In the genomic region with DNA sequence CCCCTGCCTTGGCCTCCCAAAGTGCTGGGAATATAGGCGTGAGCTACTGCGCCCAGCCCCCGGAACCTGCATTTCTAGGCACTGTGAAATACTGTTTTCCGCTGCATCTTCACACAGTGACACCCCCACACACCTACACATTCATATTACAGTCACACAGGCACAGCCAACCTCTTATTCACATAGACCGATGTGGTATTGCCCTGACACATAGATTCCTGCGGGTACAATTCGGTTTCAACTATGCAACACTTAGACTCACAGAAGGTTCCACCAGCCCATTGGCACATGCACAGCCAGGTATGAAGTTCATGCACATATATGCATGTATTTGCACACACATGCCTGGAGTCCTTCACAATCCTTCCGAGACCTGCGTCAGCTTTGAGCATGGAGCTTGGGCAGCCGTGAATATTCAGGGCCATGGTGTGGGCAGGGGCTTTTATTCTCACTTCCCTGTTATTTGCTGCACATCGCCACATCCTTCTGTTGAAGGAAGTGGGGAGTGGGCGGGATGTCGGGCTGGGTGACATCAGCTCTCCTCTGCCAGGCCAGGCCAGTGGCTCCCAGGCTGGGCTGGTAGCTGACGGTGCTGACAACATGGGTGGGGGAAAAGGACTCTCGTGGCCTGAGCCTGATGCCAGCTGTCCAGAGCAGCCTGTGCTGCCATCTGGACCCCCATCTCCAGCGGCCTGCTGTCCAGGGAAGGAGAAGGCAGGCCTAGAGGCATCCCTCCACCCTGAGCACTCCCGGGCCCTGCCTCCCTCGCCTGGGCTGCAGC, we compare ENCODE assay signal across 1 cellular context.
TF ChIP-seq lines count a peak whose summit lies in the region.

No MANE protein-coding gene starts in this region.

TF ChIP-seq in GM12878, 131 proteins besides CTCF, POLR2A, EP300 and RAD21 (continued from another document and continues in another):
- TF ChIP-seq, protein P1, sequence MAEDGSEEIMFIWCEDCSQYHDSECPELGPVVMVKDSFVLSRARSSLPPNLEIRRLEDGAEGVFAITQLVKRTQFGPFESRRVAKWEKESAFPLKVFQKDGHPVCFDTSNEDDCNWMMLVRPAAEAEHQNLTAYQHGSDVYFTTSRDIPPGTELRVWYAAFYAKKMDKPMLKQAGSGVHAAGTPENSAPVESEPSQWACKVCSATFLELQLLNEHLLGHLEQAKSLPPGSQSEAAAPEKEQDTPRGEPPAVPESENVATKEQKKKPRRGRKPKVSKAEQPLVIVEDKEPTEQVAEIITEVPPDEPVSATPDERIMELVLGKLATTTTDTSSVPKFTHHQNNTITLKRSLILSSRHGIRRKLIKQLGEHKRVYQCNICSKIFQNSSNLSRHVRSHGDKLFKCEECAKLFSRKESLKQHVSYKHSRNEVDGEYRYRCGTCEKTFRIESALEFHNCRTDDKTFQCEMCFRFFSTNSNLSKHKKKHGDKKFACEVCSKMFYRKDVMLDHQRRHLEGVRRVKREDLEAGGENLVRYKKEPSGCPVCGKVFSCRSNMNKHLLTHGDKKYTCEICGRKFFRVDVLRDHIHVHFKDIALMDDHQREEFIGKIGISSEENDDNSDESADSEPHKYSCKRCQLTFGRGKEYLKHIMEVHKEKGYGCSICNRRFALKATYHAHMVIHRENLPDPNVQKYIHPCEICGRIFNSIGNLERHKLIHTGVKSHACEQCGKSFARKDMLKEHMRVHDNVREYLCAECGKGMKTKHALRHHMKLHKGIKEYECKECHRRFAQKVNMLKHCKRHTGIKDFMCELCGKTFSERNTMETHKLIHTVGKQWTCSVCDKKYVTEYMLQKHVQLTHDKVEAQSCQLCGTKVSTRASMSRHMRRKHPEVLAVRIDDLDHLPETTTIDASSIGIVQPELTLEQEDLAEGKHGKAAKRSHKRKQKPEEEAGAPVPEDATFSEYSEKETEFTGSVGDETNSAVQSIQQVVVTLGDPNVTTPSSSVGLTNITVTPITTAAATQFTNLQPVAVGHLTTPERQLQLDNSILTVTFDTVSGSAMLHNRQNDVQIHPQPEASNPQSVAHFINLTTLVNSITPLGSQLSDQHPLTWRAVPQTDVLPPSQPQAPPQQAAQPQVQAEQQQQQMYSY (CRISPR knock-in tag; IDR thresholded peaks at IDR 0.05) = no peak
- TF ChIP-seq, protein P2, sequence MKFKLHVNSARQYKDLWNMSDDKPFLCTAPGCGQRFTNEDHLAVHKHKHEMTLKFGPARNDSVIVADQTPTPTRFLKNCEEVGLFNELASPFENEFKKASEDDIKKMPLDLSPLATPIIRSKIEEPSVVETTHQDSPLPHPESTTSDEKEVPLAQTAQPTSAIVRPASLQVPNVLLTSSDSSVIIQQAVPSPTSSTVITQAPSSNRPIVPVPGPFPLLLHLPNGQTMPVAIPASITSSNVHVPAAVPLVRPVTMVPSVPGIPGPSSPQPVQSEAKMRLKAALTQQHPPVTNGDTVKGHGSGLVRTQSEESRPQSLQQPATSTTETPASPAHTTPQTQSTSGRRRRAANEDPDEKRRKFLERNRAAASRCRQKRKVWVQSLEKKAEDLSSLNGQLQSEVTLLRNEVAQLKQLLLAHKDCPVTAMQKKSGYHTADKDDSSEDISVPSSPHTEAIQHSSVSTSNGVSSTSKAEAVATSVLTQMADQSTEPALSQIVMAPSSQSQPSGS (IDR thresholded peaks at IDR 0.05; ENCODE audit: low read length) = 0 out of 2 replicates have a peak, but pooled peaks have one; percentile 25
- TF ChIP-seq, protein P3, sequence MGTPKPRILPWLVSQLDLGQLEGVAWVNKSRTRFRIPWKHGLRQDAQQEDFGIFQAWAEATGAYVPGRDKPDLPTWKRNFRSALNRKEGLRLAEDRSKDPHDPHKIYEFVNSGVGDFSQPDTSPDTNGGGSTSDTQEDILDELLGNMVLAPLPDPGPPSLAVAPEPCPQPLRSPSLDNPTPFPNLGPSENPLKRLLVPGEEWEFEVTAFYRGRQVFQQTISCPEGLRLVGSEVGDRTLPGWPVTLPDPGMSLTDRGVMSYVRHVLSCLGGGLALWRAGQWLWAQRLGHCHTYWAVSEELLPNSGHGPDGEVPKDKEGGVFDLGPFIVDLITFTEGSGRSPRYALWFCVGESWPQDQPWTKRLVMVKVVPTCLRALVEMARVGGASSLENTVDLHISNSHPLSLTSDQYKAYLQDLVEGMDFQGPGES (IDR thresholded peaks at IDR 0.05) = no peak
- TF ChIP-seq SMARCA5 (IDR thresholded peaks at IDR 0.05) (no peak), STAT3 (IDR thresholded peaks at IDR 0.05; ENCODE audit: low read depth, low read length) (no peak), JUNB (IDR thresholded peaks at IDR 0.05) (no peak; the same call in 1 of the 2 replicates), CHD1 (IDR thresholded peaks at IDR 0.05; ENCODE audit: low read depth, low read length) (no peak), NFYA (IDR thresholded peaks at IDR 0.05; ENCODE audit: borderline replicate concordance, low read depth, low read length) (no peak), FOXK2 (IDR thresholded peaks at IDR 0.05) (no peak), TCF3 (IDR thresholded peaks at IDR 0.05; ENCODE audit: borderline replicate concordance, insufficient read depth, low read depth, low read length) (0 out of 2 replicates have a peak, but pooled peaks have one; percentile 32), TBL1XR1 (IDR thresholded peaks at IDR 0.05; ENCODE audit: low read depth, low read length) (0 out of 2 replicates have a peak, but pooled peaks have one; percentile 33), NR2F1 (conservative IDR thresholded peaks at IDR 0.05) (no peak), JUND (IDR thresholded peaks at IDR 0.05; ENCODE audit: low read depth, low read length) (no peak), STAT1 (conservative IDR thresholded peaks at IDR 0.05) (no peak), POU2F2 (IDR thresholded peaks at IDR 0.05; ENCODE audit: borderline replicate concordance, low read depth, low read length) (peak; percentile 81; the same call in 1 of the 3 replicates), ASH2L (IDR thresholded peaks at IDR 0.05; ENCODE audit: borderline replicate concordance, low read depth) (no peak), ATF7 (IDR thresholded peaks at IDR 0.05; ENCODE audit: low read depth) (peak; percentile 87), EED (IDR thresholded peaks at IDR 0.05; ENCODE audit: low read depth) (peak; percentile 82), IRF4 (IDR thresholded peaks at IDR 0.05; ENCODE audit: low read depth, low read length) (peak; percentile 59; the same call in 1 of the 2 replicates), SREBF1 (IDR thresholded peaks at IDR 0.05; ENCODE audit: low read length) (no peak), SPI1 (IDR thresholded peaks at IDR 0.05; ENCODE audit: borderline replicate concordance, insufficient read depth, low read depth, low read length) (peak; percentile 95), RB1 (IDR thresholded peaks at IDR 0.05; ENCODE audit: borderline replicate concordance) (no peak), CBX5 (IDR thresholded peaks at IDR 0.05; ENCODE audit: low read depth) (no peak), PAX5 (IDR thresholded peaks at IDR 0.05; ENCODE audit: borderline replicate concordance, low read depth, low read length) (peak; percentile 60; the same call in 1 of the 2 replicates), MEF2A (IDR thresholded peaks at IDR 0.05; ENCODE audit: insufficient read depth, low read depth, low read length) (0 out of 2 replicates have a peak, but pooled peaks have one; percentile 44)
- TF ChIP-seq, protein P4, sequence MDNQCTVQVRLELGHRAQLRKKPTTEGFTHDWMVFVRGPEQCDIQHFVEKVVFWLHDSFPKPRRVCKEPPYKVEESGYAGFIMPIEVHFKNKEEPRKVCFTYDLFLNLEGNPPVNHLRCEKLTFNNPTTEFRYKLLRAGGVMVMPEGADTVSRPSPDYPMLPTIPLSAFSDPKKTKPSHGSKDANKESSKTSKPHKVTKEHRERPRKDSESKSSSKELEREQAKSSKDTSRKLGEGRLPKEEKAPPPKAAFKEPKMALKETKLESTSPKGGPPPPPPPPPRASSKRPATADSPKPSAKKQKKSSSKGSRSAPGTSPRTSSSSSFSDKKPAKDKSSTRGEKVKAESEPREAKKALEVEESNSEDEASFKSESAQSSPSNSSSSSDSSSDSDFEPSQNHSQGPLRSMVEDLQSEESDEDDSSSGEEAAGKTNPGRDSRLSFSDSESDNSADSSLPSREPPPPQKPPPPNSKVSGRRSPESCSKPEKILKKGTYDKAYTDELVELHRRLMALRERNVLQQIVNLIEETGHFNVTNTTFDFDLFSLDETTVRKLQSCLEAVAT (IDR thresholded peaks at IDR 0.05) = peak; percentile 75
- TF ChIP-seq, protein P5, sequence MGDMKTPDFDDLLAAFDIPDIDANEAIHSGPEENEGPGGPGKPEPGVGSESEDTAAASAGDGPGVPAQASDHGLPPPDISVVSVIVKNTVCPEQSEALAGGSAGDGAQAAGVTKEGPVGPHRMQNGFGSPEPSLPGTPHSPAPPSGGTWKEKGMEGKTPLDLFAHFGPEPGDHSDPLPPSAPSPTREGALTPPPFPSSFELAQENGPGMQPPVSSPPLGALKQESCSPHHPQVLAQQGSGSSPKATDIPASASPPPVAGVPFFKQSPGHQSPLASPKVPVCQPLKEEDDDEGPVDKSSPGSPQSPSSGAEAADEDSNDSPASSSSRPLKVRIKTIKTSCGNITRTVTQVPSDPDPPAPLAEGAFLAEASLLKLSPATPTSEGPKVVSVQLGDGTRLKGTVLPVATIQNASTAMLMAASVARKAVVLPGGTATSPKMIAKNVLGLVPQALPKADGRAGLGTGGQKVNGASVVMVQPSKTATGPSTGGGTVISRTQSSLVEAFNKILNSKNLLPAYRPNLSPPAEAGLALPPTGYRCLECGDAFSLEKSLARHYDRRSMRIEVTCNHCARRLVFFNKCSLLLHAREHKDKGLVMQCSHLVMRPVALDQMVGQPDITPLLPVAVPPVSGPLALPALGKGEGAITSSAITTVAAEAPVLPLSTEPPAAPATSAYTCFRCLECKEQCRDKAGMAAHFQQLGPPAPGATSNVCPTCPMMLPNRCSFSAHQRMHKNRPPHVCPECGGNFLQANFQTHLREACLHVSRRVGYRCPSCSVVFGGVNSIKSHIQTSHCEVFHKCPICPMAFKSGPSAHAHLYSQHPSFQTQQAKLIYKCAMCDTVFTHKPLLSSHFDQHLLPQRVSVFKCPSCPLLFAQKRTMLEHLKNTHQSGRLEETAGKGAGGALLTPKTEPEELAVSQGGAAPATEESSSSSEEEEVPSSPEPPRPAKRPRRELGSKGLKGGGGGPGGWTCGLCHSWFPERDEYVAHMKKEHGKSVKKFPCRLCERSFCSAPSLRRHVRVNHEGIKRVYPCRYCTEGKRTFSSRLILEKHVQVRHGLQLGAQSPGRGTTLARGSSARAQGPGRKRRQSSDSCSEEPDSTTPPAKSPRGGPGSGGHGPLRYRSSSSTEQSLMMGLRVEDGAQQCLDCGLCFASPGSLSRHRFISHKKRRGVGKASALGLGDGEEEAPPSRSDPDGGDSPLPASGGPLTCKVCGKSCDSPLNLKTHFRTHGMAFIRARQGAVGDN (IDR thresholded peaks at IDR 0.05) = 0 out of 2 replicates have a peak, but pooled peaks have one; percentile 61
- TF ChIP-seq, protein P6, sequence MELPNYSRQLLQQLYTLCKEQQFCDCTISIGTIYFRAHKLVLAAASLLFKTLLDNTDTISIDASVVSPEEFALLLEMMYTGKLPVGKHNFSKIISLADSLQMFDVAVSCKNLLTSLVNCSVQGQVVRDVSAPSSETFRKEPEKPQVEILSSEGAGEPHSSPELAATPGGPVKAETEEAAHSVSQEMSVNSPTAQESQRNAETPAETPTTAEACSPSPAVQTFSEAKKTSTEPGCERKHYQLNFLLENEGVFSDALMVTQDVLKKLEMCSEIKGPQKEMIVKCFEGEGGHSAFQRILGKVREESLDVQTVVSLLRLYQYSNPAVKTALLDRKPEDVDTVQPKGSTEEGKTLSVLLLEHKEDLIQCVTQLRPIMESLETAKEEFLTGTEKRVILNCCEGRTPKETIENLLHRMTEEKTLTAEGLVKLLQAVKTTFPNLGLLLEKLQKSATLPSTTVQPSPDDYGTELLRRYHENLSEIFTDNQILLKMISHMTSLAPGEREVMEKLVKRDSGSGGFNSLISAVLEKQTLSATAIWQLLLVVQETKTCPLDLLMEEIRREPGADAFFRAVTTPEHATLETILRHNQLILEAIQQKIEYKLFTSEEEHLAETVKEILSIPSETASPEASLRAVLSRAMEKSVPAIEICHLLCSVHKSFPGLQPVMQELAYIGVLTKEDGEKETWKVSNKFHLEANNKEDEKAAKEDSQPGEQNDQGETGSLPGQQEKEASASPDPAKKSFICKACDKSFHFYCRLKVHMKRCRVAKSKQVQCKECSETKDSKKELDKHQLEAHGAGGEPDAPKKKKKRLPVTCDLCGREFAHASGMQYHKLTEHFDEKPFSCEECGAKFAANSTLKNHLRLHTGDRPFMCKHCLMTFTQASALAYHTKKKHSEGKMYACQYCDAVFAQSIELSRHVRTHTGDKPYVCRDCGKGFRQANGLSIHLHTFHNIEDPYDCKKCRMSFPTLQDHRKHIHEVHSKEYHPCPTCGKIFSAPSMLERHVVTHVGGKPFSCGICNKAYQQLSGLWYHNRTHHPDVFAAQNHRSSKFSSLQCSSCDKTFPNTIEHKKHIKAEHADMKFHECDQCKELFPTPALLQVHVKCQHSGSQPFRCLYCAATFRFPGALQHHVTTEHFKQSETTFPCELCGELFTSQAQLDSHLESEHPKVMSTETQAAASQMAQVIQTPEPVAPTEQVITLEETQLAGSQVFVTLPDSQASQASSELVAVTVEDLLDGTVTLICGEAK (IDR thresholded peaks at IDR 0.05; ENCODE audit: borderline replicate concordance) = no peak
- TF ChIP-seq, protein P7, sequence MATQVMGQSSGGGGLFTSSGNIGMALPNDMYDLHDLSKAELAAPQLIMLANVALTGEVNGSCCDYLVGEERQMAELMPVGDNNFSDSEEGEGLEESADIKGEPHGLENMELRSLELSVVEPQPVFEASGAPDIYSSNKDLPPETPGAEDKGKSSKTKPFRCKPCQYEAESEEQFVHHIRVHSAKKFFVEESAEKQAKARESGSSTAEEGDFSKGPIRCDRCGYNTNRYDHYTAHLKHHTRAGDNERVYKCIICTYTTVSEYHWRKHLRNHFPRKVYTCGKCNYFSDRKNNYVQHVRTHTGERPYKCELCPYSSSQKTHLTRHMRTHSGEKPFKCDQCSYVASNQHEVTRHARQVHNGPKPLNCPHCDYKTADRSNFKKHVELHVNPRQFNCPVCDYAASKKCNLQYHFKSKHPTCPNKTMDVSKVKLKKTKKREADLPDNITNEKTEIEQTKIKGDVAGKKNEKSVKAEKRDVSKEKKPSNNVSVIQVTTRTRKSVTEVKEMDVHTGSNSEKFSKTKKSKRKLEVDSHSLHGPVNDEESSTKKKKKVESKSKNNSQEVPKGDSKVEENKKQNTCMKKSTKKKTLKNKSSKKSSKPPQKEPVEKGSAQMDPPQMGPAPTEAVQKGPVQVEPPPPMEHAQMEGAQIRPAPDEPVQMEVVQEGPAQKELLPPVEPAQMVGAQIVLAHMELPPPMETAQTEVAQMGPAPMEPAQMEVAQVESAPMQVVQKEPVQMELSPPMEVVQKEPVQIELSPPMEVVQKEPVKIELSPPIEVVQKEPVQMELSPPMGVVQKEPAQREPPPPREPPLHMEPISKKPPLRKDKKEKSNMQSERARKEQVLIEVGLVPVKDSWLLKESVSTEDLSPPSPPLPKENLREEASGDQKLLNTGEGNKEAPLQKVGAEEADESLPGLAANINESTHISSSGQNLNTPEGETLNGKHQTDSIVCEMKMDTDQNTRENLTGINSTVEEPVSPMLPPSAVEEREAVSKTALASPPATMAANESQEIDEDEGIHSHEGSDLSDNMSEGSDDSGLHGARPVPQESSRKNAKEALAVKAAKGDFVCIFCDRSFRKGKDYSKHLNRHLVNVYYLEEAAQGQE (IDR thresholded peaks at IDR 0.05; ENCODE audit: low read depth, low read length) = no peak
- TF ChIP-seq, protein P8, sequence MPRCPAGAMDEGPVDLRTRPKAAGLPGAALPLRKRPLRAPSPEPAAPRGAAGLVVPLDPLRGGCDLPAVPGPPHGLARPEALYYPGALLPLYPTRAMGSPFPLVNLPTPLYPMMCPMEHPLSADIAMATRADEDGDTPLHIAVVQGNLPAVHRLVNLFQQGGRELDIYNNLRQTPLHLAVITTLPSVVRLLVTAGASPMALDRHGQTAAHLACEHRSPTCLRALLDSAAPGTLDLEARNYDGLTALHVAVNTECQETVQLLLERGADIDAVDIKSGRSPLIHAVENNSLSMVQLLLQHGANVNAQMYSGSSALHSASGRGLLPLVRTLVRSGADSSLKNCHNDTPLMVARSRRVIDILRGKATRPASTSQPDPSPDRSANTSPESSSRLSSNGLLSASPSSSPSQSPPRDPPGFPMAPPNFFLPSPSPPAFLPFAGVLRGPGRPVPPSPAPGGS (IDR thresholded peaks at IDR 0.05; ENCODE audit: borderline replicate concordance, insufficient read depth, low read depth, low read length, poor library complexity, severe bottlenecking) = peak; percentile 30
